26 cellular contexts compared by ENCODE assay signal in the genomic region with DNA sequence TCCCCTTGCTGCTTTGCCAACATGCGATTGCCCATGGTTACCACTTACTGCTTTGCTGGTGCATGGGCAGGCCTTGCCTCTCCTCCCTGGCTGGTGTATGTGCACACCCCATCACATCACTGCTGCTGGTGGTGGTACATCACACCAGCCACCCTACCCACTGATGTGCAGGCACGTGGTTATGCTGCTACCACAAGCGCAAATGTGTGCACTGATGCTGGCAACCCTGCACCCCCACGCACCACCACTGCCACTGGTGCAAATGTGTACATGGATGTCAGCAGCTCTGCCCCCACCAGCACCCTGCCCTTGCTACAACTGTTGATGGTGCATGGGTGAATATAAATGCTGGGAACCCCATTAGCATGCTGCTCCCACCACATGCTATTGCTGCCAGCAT.
A peak's percentile ranks its signal among the peaks of the same experiment; 100 is the strongest.
DNase-seq lines count a peak whose midpoint lies in the region; ATAC-seq, FAIRE-seq and TF ChIP-seq lines count a peak whose summit lies in the region.
"Had no signal": no experiment of that assay in that cellular context is flagged by ENCODE, and none has a peak within 500 bp of the region (broad histone marks: within the 10 kb centered on the region; RNA-seq: fewer than 3 reads in every experiment).

No MANE protein-coding gene starts in this region.

- no peak overlapping the region for H3K56ac ChIP-seq in IMR-90 (ENCODE audit: extremely low read depth, insufficient read depth, low read length)

- H2BK5ac ChIP-seq in IMR-90 (ENCODE audit: low read depth, low read length, poor library complexity, severe bottlenecking) (no peak overlapping the region), neuronal stem cell (ENCODE audit: low read length) (no peak overlapping the region)

- in situ Hi-C loops in IMR-90 (cut with MboI; ENCODE audit: low sequenced_read_pairs): no loop called here

- no peak overlapping the region for H3K9ac ChIP-seq in IMR-90 (ENCODE audit: low read depth, low read length)
- no peak overlapping the region for H3K9ac ChIP-seq in kidney (ENCODE audit: low read length in 2 of 2)
- H3K9ac ChIP-seq in neuronal stem cell (ENCODE audit: low read depth, low read length, poor library complexity): no peak overlapping the region
- H3K9ac ChIP-seq: BLaER1 treated with 17β-estradiol and CSF1 and Interleukin-3, amounts not matched to agents 10 nM and 100 nM had no signal

- no peak overlapping the region for H3K4ac ChIP-seq in IMR-90 (ENCODE audit: low read depth, low read length)
- no peak overlapping the region for H3K4ac ChIP-seq in neuronal stem cell (ENCODE audit: low read length)

- POLR2A ChIA-PET in IMR-90 (lab: Charles Lee; ENCODE audit: unreplicated experiment): no interaction called here

- 100% methylated on average over 1 of the region's 4 CpGs; no CpG with 5 or more reads in 1 of the 2 experiments for WGBS in IMR-90 (ENCODE audit: extremely low coverage in 2 of 2, insufficient read length in 1 of 2), 2 experiments
- WGBS in neuronal stem cell (ENCODE audit: extremely low coverage in 2 of 2, insufficient read length in 2 of 2, insufficient replicate concordance in 1 of 2), 2 donors: no CpG with 5 or more reads among the region's 4 CpGs

- FAIRE-seq in kidney (lab: Jason Lieb, UNC): no peak
- peak; percentile 74 for FAIRE-seq in urothelium cell line (lab: Jason Lieb, UNC)
- FAIRE-seq: A549, D721Med, GM12878, GM19239 had no signal

- TF ChIP-seq CTCF in IMR-90 (conservative IDR thresholded peaks at IDR 0.05; ENCODE audit: low read depth, low read length) (no peak), kidney (IDR thresholded peaks at IDR 0.05; ENCODE audit: borderline replicate concordance, extremely low read depth, insufficient read depth) (no peak)

- TF ChIP-seq RAD21 in IMR-90 (IDR thresholded peaks at IDR 0.05; ENCODE audit: low read length): no peak

- H3K4me2 ChIP-seq in IMR-90 (ENCODE audit: low read depth, low read length) (no peak overlapping the region), neuronal stem cell (ENCODE audit: insufficient read depth, low read length, poor library complexity, severe bottlenecking) (no peak overlapping the region)
- H3K4me2 ChIP-seq: A549; BLaER1 treated with 17β-estradiol and CSF1 and Interleukin-3, amounts not matched to agents 10 nM and 100 nM; GM23338 had no signal

- BruUV-seq in IMR-90 (replicated peaks; lab: Mats Ljungman, UMichigan): no TSS peak

- peaks cover 5 to 6% of the 10 kb centered on the region in 2 donors for H3K4me1 Mint-ChIP-seq in immature natural killer cell
- H3K4me1 Mint-ChIP-seq: CD8-positive, alpha-beta memory T cell; GM23338 had no signal

- H3K27ac ChIP-seq in IMR-90 (ENCODE audit: insufficient read depth, low read length): no peak overlapping the region
- H3K27ac ChIP-seq in kidney (ENCODE audit: low read depth in 2 of 2, low read length in 2 of 2): no peak overlapping the region
- no peak overlapping the region for H3K27ac ChIP-seq in neuronal stem cell (replicated peaks; ENCODE audit: low read length)
- H3K27ac ChIP-seq: A549; BLaER1 treated with 17β-estradiol and CSF1 and Interleukin-3, amounts not matched to agents 10 nM and 100 nM had no signal

- H3K18ac ChIP-seq in IMR-90 (ENCODE audit: low read depth, low read length) (no peak overlapping the region), neuronal stem cell (ENCODE audit: low read length) (peak overlapping the region; percentile 15)

- H3K4me1 ChIP-seq in IMR-90 (ENCODE audit: control insufficient read depth, insufficient read depth, low read length) (peaks cover under 1% of the 10 kb centered on the region; the same call in 1 of the 2 replicates), kidney (ENCODE audit: control insufficient read depth in 1 of 2, insufficient read depth in 1 of 2, low read depth in 1 of 2, low read length in 2 of 2) (no peaks in the 10 kb centered on the region), neuronal stem cell (ENCODE audit: control insufficient read depth in 2 of 2, insufficient read depth in 1 of 2, low read depth in 1 of 2, low read length in 2 of 2) (no peaks in the 10 kb centered on the region)
- H3K4me1 ChIP-seq: A549; BE2C; BLaER1 treated with 17β-estradiol and CSF1 and Interleukin-3, amounts not matched to agents 10 nM and 100 nM had no signal

- no peak for TF ChIP-seq POLR2A in IMR-90 (IDR thresholded peaks at IDR 0.05; ENCODE audit: low read depth, low read length)

- H2BK15ac ChIP-seq in IMR-90 (ENCODE audit: low read depth, low read length) (no peak overlapping the region), neuronal stem cell (ENCODE audit: low read length) (no peak overlapping the region)

- peak overlapping the region; percentile 7 for H2BK12ac ChIP-seq in neuronal stem cell (ENCODE audit: low read length)

- no peak overlapping the region for H2BK20ac ChIP-seq in IMR-90 (ENCODE audit: low read depth, low read length)

- dilution Hi-C loops in IMR-90 (cut with HindIII; ENCODE audit: low sequenced_read_pairs, unreplicated experiment): no loop called here

- H3K14ac ChIP-seq in IMR-90 (replicated peaks; ENCODE audit: low read depth, low read length) (no peak overlapping the region; the same call in 1 of the 2 replicates), neuronal stem cell (ENCODE audit: low read length) (no peak overlapping the region)

- no peak overlapping the region for H2BK120ac ChIP-seq in IMR-90 (ENCODE audit: low read depth, low read length)
- no peak overlapping the region for H2BK120ac ChIP-seq in neuronal stem cell (ENCODE audit: low read depth, low read length)

- H3K9me3 ChIP-seq in IMR-90 (ENCODE audit: control insufficient read depth, insufficient read depth, low read length) (peaks cover 5% of the 10 kb centered on the region), kidney (ENCODE audit: control insufficient read depth in 1 of 2, low read length in 2 of 2) (no peaks in the 10 kb centered on the region), neuronal stem cell (replicated peaks in 1 of 2; ENCODE audit: control insufficient read depth in 2 of 2, insufficient read depth in 1 of 2, low read depth in 1 of 2, low read length in 2 of 2) (peaks cover 0 to 2% of the 10 kb centered on the region in 2 donors)
- H3K9me3 ChIP-seq: A549, BE2C had no signal

- H2AK5ac ChIP-seq in IMR-90 (ENCODE audit: low read depth, low read length): no peak overlapping the region
- H2AK5ac ChIP-seq in neuronal stem cell (ENCODE audit: low read depth, low read length): no peak overlapping the region

- DNase-seq in IMR-90 (no peak), kidney (peak; percentile 48), neuronal stem cell (ENCODE audit: low spot score) (no peak), urothelium cell line (ENCODE audit: low spot score) (no peak), immature natural killer cell (no peak), hypothalamus (lab: John Stamatoyannopoulos, UW) (no peak), NCI-H345 (lab: John Stamatoyannopoulos, UW) (no peak)
- DNase-seq: 8988T; ACHN; AML-193; BE2C; CD4-positive, alpha-beta T cell; CD8-positive, alpha-beta memory T cell; DMS 273 treated with DMSO at 0.1 percent for 48 hours; DMS79; EL; GDM1; H9 had no signal

- peaks cover 21 to 47% (median 31%) of the 10 kb centered on the region in 6 donors for H3K9me3 Mint-ChIP-seq in immature natural killer cell

- H4K20me1 ChIP-seq in IMR-90 (ENCODE audit: insufficient read depth, low read length): no peaks in the 10 kb centered on the region
- H4K20me1 ChIP-seq: BLaER1 treated with 17β-estradiol and CSF1 and Interleukin-3, amounts not matched to agents 10 nM and 100 nM had no signal

- H2AK9ac ChIP-seq in IMR-90 (replicated peaks; ENCODE audit: low read depth, low read length, poor library complexity): peak overlapping the region; percentile 65

- no peak overlapping the region for H2AFZ ChIP-seq in IMR-90 (replicated peaks; ENCODE audit: low read length, poor library complexity)
- no peak overlapping the region for H2AFZ ChIP-seq in neuronal stem cell (ENCODE audit: low read length)
- H2AFZ ChIP-seq: GM23338 had no signal

- H3K9me1 ChIP-seq in IMR-90 (ENCODE audit: insufficient read depth, low read length): peaks cover 3% of the 10 kb centered on the region; the same call in 1 of the 2 replicates

- no peak for ATAC-seq in IMR-90 (ENCODE audit: low read depth)
- ATAC-seq: A549, GM12878, GM23338, HCT116 had no signal

- no peaks in the 10 kb centered on the region for H3K36me3 ChIP-seq in IMR-90 (ENCODE audit: control insufficient read depth, insufficient read depth, low read length)
- H3K36me3 ChIP-seq in kidney (ENCODE audit: control insufficient read depth in 1 of 2, insufficient read depth in 2 of 2, low read length in 2 of 2): no peaks in the 10 kb centered on the region
- no peaks in the 10 kb centered on the region for H3K36me3 ChIP-seq in neuronal stem cell (replicated peaks in 1 of 2; ENCODE audit: control insufficient read depth in 2 of 2, insufficient read depth in 2 of 2, low read length in 2 of 2)
- H3K36me3 ChIP-seq: BE2C; BLaER1 treated with 17β-estradiol and CSF1 and Interleukin-3, amounts not matched to agents 10 nM and 100 nM had no signal

- intact Hi-C loops in IMR-90 (cut with micrococcal nuclease): no loop called here
- intact Hi-C loops in kidney (cut with DNase I): no loop called here

- H3K23ac ChIP-seq in IMR-90 (ENCODE audit: low read depth, low read length) (no peak overlapping the region), neuronal stem cell (ENCODE audit: low read depth, low read length, poor library complexity) (peak overlapping the region; percentile 81)

- H4K5ac ChIP-seq in IMR-90 (ENCODE audit: low read depth, low read length): no peak overlapping the region

- CTCF ChIA-PET in IMR-90 (lab: Yijun Ruan, JAX): no interaction called here

- no peak overlapping the region for H3K27ac Mint-ChIP-seq in immature natural killer cell
- H3K27ac Mint-ChIP-seq: CD14-positive monocyte; CD4-positive, alpha-beta T cell; CD8-positive, alpha-beta memory T cell; GM23338; H9 had no signal

- H3K36me3 Mint-ChIP-seq in immature natural killer cell: peaks cover 6 to 36% (median 21%) of the 10 kb centered on the region in 3 donors
- H3K36me3 Mint-ChIP-seq: CD14-positive monocyte had no signal

- no peak overlapping the region for H4K91ac ChIP-seq in IMR-90 (ENCODE audit: insufficient read depth, low read depth, low read length)
- H4K91ac ChIP-seq in neuronal stem cell (ENCODE audit: low read depth, low read length, poor library complexity): no peak overlapping the region

- peaks cover 0 to 6% (median 3%) of the 10 kb centered on the region in 3 donors for H3K27me3 Mint-ChIP-seq in immature natural killer cell (ENCODE audit: low read depth in 3 of 3)
- H3K27me3 Mint-ChIP-seq: CD4-positive, alpha-beta T cell had no signal

- H3K27me3 ChIP-seq in IMR-90 (ENCODE audit: control insufficient read depth, insufficient read depth, low read length) (no peaks in the 10 kb centered on the region), neuronal stem cell (ENCODE audit: control insufficient read depth in 3 of 3, insufficient read depth in 3 of 3, low read depth in 1 of 3, low read length in 3 of 3) (no peaks in the 10 kb centered on the region)
- H3K27me3 ChIP-seq: BE2C; BLaER1 treated with 17β-estradiol and CSF1 and Interleukin-3, amounts not matched to agents 10 nM and 100 nM had no signal

- H4K8ac ChIP-seq in IMR-90 (ENCODE audit: low read depth in 2 of 2, low read length in 2 of 2) (no peak overlapping the region), neuronal stem cell (ENCODE audit: low read depth, low read length) (no peak overlapping the region)

- H3K4me3 ChIP-seq in IMR-90 (ENCODE audit: insufficient read depth, low read depth, low read length) (no peak overlapping the region), kidney (ENCODE audit: low read length in 2 of 2) (no peak overlapping the region), neuronal stem cell (ENCODE audit: low read length in 2 of 2) (peak overlapping the region in 1 of 2 donors; percentile 0)
- H3K4me3 ChIP-seq: A549; BLaER1 treated with 17β-estradiol and CSF1 and Interleukin-3, amounts not matched to agents 10 nM and 100 nM; GM12878; GM23338 had no signal

- no peaks in the 10 kb centered on the region for H3K79me1 ChIP-seq in IMR-90 (ENCODE audit: low read depth in 1 of 2, low read length in 2 of 2)
- H3K79me1 ChIP-seq in neuronal stem cell (ENCODE audit: low read depth, low read length): no peaks in the 10 kb centered on the region

- H3K4me3 Mint-ChIP-seq in immature natural killer cell: no peak overlapping the region
- H3K4me3 Mint-ChIP-seq: CD14-positive monocyte; CD4-positive, alpha-beta T cell; CD8-positive, alpha-beta memory T cell; GM23338; H9 had no signal
